8 cellular contexts compared by ENCODE assay signal in the genomic region with DNA sequence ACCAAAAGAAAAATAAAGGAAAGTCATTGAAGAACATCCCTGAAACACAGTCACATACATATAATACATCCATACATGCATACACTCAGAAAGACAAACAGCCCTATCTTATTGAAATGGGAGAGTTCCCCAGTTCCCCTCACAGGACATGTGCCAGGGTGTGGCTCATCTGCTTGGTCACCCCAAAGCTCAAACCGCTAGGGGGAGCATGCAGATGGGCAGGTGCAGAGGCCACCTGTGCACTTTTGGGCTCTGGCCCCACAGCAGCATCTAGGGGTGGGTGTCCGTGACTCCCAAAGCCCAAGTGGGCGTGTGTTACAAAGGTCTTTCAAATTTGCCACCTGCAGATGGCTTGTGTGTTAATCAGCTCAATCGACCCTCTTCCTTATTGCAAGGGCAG.
A peak's percentile ranks its signal among the peaks of the same experiment; 100 is the strongest.
DNase-seq lines count a peak whose midpoint lies in the region; ATAC-seq and TF ChIP-seq lines count a peak whose summit lies in the region.

No MANE protein-coding gene starts in this region.

- H3K4me1 ChIP-seq in ascending aorta, result no peaks in the 10 kb centered on the region

- H3K9me3 ChIP-seq in ascending aorta, result no peaks in the 10 kb centered on the region

- ATAC-seq in GM19467 (IDR thresholded peaks at IDR 0.05; ENCODE audit: unreplicated experiment), result peak; percentile 53
- no peak for ATAC-seq in GM21367 (IDR thresholded peaks at IDR 0.05; ENCODE audit: unreplicated experiment)
- ATAC-seq in GM21737 (IDR thresholded peaks at IDR 0.05; ENCODE audit: unreplicated experiment), result no peak

- POLR2A ChIA-PET in BJ (lab: Charles Lee), result no interaction called here

- H3K4me3 ChIP-seq in BJ (ENCODE audit: low read depth, low read length), result no peak overlapping the region
- H3K4me3 ChIP-seq in ascending aorta, result no peak overlapping the region

- H3K27me3 ChIP-seq in BJ (ENCODE audit: control insufficient read depth, insufficient read depth, low read length), result no peaks in the 10 kb centered on the region
- no peaks in the 10 kb centered on the region for H3K27me3 ChIP-seq in ascending aorta

- DNase-seq in BJ (ENCODE audit: low read depth) (no peak), iPS DF 19.7 (ENCODE audit: low read depth, low spot score) (peak; percentile 30), NCI-H187 treated with DMSO at 0.1 percent for 48 hours (lab: John Stamatoyannopoulos, UW) (no peak), ascending aorta (ENCODE audit: low spot score in 2 of 2) (no peak)

- intact Hi-C loops in ascending aorta (cut with DNase I), result no loop called here

- TF ChIP-seq CTCF in BJ (IDR thresholded peaks at IDR 0.05; ENCODE audit: insufficient read depth, low read depth, low read length) (peak; percentile 19; the same call in 1 of the 2 replicates), VCaP (conservative IDR thresholded peaks at IDR 0.05) (peak; percentile 34; the same call in 1 of the 2 replicates), ascending aorta (IDR thresholded peaks at IDR 0.05) (peak in 1 of 3 experiments; percentile 8)

- H3K36me3 ChIP-seq in BJ (ENCODE audit: control insufficient read depth, insufficient read depth, low read length) (no peaks in the 10 kb centered on the region), ascending aorta (no peaks in the 10 kb centered on the region)

- CTCF ChIA-PET in BJ (lab: Yijun Ruan, JAX), result no interaction called here

- no peak overlapping the region for H3K27ac ChIP-seq in VCaP
- H3K27ac ChIP-seq in ascending aorta, result no peak overlapping the region
